Comparison of ENCODE assay signal across 8 cellular contexts in the genomic region with DNA sequence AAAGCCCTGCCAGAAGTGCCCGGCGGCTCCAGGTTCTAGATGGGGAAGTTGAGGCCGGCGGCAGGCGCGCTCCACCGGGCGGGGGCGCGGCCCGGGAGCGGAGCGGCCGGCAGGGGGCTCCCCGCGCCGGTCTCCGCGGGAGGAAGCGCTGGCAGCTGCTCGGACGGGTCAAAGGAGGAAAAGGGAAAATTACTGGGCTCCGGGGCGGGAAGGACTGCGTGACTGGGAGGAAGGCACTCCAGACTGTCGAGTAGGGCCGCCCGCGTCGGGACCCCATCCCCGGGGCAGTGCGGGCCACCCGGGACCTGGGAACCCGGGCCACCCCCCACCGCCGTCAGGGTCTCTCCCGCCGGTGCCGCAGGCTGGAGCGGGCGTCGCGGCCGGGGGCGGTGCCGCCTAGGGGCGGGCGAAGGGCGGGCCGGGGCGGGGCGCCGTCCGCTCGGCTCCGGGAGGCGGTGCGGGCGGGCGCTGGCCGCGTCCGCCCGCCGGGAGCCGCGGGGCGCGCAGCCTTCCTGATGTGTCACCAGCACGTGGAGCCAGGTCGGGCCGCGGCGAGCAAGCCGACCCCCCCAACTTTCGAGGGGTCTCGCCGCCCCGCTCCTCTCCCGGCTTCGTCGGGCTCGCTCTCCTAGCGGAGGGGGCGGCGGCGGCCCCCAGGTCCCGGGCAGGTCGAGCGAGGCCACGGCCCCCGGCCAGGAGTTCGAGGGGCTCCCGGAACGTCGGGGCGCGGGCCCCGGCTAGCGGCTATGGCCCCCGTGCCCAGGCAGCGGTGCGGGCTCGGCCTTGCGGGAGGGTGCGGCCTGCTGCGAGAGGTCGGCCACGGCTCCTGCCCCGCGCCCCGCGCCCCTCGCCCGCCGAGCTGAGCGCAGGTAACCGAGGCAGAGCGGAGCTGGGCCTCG.
A peak's percentile ranks its signal among the peaks of the same experiment; 100 is the strongest.
DNase-seq lines count a peak whose midpoint lies in the region; ATAC-seq lines count a peak whose summit lies in the region.

No MANE protein-coding gene starts in this region.

- H3K9me3 Mint-ChIP-seq in activated CD8-positive, alpha-beta memory T cell treated with anti-CD3 and anti-CD28 coated beads, Interleukin-2, amount 10 ng/mL, durations not matched to agents 7 days and 5 days (ENCODE audit: low read depth), result no peaks in the 10 kb centered on the region

- H2BK5ac ChIP-seq in mesenchymal stem cell (ENCODE audit: low read depth, low read length, poor library complexity, severe bottlenecking), result peak overlapping the region; percentile 93

- peak overlapping the region; percentile 98 for H2BK15ac ChIP-seq in mesenchymal stem cell (ENCODE audit: low read depth, poor library complexity, severe bottlenecking)

- peak overlapping the region; percentile 83 to 94 for H3K18ac ChIP-seq in mesenchymal stem cell (ENCODE audit: low read depth in 1 of 2, low read length in 2 of 2)

- peak overlapping the region; percentile 61 for H3K9ac ChIP-seq in endocrine pancreas (ENCODE audit: control insufficient read depth, insufficient read depth, low read length)
- H3K9ac ChIP-seq in mesenchymal stem cell (ENCODE audit: low read length), result peak overlapping the region; percentile 98

- H3K23ac ChIP-seq in mesenchymal stem cell (ENCODE audit: low read length in 2 of 2), result peak overlapping the region in 1 of 2 experiments; percentile 84

- H3K4me3 ChIP-seq in endocrine pancreas (ENCODE audit: control insufficient read depth, insufficient read depth, low read length) (no peak overlapping the region), mesenchymal stem cell (ENCODE audit: insufficient read depth in 1 of 2, low read depth in 1 of 2, low read length in 2 of 2) (peak overlapping the region; percentile 82 to 90)

- DNase-seq in GDM1 (lab: John Stamatoyannopoulos, UW) (peak; percentile 62), NCI-H774 (lab: John Stamatoyannopoulos, UW) (peak; percentile 85), mesenchymal stem cell (peak; percentile 86), OCI-M2 (lab: John Stamatoyannopoulos, UW; ENCODE audit: unreplicated experiment) (no peak)
- peak; percentile 58 for DNase-seq in activated CD8-positive, alpha-beta memory T cell treated with anti-CD3 and anti-CD28 coated beads, Interleukin-2, amount 10 ng/mL, durations not matched to agents 7 days and 5 days
- DNase-seq in stimulated activated CD8-positive, alpha-beta memory T cell treated with anti-CD3 and anti-CD28 coated beads, Interleukin-12 subunit alpha, Interleukin-12 subunit beta, amount 100 ng/mL, for 1 hour (ENCODE audit: low read depth), result peak; percentile 30

- peak; percentile 49 for ATAC-seq in HG02970 (IDR thresholded peaks at IDR 0.05; ENCODE audit: low FRiP score, unreplicated experiment)
- ATAC-seq in activated CD8-positive, alpha-beta memory T cell treated with anti-CD3 and anti-CD28 coated beads, Interleukin-2, amount 10 ng/mL, durations not matched to agents 7 days and 5 days, result peak; percentile 92

- H2BK120ac ChIP-seq in mesenchymal stem cell (ENCODE audit: low read depth, low read length), result peak overlapping the region; percentile 95

- no peak overlapping the region for H3K27ac Mint-ChIP-seq in activated CD8-positive, alpha-beta memory T cell treated with anti-CD3 and anti-CD28 coated beads, Interleukin-2, amount 10 ng/mL, durations not matched to agents 7 days and 5 days

- H3K4me1 Mint-ChIP-seq in activated CD8-positive, alpha-beta memory T cell treated with anti-CD3 and anti-CD28 coated beads, Interleukin-2, amount 10 ng/mL, durations not matched to agents 7 days and 5 days, result peaks cover 14% of the 10 kb centered on the region

- CTCF ChIA-PET in activated CD8-positive, alpha-beta memory T cell treated with anti-CD3 and anti-CD28 coated beads, Interleukin-2, amount 10 ng/mL, durations not matched to agents 7 days and 5 days (lab: Charles Lee), result interaction anchor here (0.6 to 5.2 kb wide), 7 partner anchors 9 to 286 kb away, joined by 3 to 46 read pairs (median 3); no protein-coding TSS in a partner anchor

- no peak overlapping the region for H2AK5ac ChIP-seq in mesenchymal stem cell (ENCODE audit: low read length, severe bottlenecking)

- H3K4me1 ChIP-seq in endocrine pancreas (ENCODE audit: control insufficient read depth, insufficient read depth, low read length) (no peaks in the 10 kb centered on the region), mesenchymal stem cell (ENCODE audit: control insufficient read depth, insufficient read depth, low read depth, low read length) (peaks cover 15% of the 10 kb centered on the region)

- peak overlapping the region; percentile 66 for H3K27ac ChIP-seq in mesenchymal stem cell (ENCODE audit: low read length, poor library complexity, severe bottlenecking)

- H3K27me3 Mint-ChIP-seq in activated CD8-positive, alpha-beta memory T cell treated with anti-CD3 and anti-CD28 coated beads, Interleukin-2, amount 10 ng/mL, durations not matched to agents 7 days and 5 days, result peaks cover 38% of the 10 kb centered on the region

- no peaks in the 10 kb centered on the region for H3K79me1 ChIP-seq in mesenchymal stem cell (replicated peaks; ENCODE audit: low read length, poor library complexity, severe bottlenecking)

- H4K91ac ChIP-seq in mesenchymal stem cell (ENCODE audit: low read length), result peak overlapping the region; percentile 92

- peak overlapping the region; percentile 87 for H3K4me2 ChIP-seq in mesenchymal stem cell (ENCODE audit: low read length, poor library complexity, severe bottlenecking)

- H3K36me3 ChIP-seq in endocrine pancreas (ENCODE audit: control insufficient read depth, insufficient read depth, low read length) (no peaks in the 10 kb centered on the region), mesenchymal stem cell (ENCODE audit: control insufficient read depth in 1 of 2, insufficient read depth in 2 of 2, low read depth in 1 of 2, low read length in 2 of 2) (peaks cover 4 to 12% of the 10 kb centered on the region in 2 experiments)

- 2% methylated on average over 54 of the region's 120 CpGs for WGBS in mesenchymal stem cell

- no peaks in the 10 kb centered on the region for H3K27me3 ChIP-seq in endocrine pancreas (ENCODE audit: control insufficient read depth, insufficient read depth, low read length)
- no peaks in the 10 kb centered on the region for H3K27me3 ChIP-seq in mesenchymal stem cell (ENCODE audit: control insufficient read depth in 1 of 2, insufficient read depth in 1 of 2, low read length in 2 of 2)

- no peaks in the 10 kb centered on the region for H3K36me3 Mint-ChIP-seq in activated CD8-positive, alpha-beta memory T cell treated with anti-CD3 and anti-CD28 coated beads, Interleukin-2, amount 10 ng/mL, durations not matched to agents 7 days and 5 days

- peak overlapping the region; percentile 94 to 96 for H3K4ac ChIP-seq in mesenchymal stem cell (ENCODE audit: low read depth in 1 of 2, low read length in 2 of 2)

- H4K8ac ChIP-seq in mesenchymal stem cell (ENCODE audit: low read length), result peak overlapping the region; percentile 97

- H2AFZ ChIP-seq in mesenchymal stem cell (ENCODE audit: low read depth, low read length), result no peak overlapping the region

- peak overlapping the region; percentile 30 to 46 for H2BK12ac ChIP-seq in mesenchymal stem cell (ENCODE audit: low read length in 2 of 2)

- no peaks in the 10 kb centered on the region for H3K9me3 ChIP-seq in endocrine pancreas (ENCODE audit: control insufficient read depth, low read length)
- H3K9me3 ChIP-seq in mesenchymal stem cell (ENCODE audit: control insufficient read depth, low read length), result no peaks in the 10 kb centered on the region

- peak overlapping the region; percentile 57 for H3K4me3 Mint-ChIP-seq in activated CD8-positive, alpha-beta memory T cell treated with anti-CD3 and anti-CD28 coated beads, Interleukin-2, amount 10 ng/mL, durations not matched to agents 7 days and 5 days

- peak overlapping the region in 1 of 2 experiments; percentile 85 for H3K14ac ChIP-seq in mesenchymal stem cell (ENCODE audit: low read length in 2 of 2)
